ENCODE assay signal across 8 cellular contexts in the genomic region with DNA sequence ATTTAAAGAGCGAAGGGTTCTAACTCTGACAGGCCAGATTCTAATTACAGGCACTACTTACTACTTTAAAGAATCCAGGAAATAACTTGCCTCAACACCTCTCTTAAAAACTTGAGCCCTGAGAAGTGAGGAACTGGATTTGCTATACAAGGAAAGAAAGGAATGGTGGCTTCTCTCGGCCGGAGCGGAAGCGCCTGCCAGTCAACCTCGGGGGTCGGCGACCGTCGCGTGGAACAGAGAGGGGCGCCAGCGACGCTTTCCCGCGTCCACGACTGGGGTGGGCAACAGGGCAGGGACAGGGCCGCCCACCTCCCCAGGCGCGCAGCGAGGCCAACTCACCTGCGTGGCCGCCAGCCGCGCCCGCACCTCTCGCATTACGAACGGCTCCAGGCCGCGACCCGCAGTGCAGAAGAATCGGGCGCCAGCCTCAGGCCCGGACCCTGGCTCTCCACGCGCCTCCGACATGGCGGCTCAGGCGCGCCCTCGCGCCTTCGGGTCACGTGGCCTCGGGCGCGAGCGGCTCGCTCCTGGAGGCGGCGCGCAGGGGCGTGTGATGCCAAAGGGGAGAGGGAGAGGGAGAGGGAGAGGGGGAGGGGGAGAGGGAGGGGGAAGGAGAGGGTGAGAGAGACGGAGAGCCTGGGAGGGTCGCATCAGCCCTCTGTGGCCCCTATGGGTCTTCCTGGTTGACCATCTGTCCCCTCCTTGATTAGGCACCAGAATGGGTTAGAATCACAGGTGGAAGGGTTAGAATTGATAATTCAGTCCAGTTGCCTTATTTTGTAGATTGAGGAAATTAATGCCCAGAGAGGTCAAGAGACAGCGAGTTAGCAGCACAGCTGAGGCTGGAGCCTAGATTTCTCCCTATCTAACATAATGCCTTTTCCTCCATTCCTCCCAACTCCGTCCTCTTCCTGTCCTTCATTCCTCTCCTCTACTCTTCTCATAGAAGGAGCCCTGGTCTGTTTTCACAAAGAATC.
DNase-seq lines count a peak whose midpoint lies in the region; ATAC-seq and TF ChIP-seq lines count a peak whose summit lies in the region.

A gene with protein sequence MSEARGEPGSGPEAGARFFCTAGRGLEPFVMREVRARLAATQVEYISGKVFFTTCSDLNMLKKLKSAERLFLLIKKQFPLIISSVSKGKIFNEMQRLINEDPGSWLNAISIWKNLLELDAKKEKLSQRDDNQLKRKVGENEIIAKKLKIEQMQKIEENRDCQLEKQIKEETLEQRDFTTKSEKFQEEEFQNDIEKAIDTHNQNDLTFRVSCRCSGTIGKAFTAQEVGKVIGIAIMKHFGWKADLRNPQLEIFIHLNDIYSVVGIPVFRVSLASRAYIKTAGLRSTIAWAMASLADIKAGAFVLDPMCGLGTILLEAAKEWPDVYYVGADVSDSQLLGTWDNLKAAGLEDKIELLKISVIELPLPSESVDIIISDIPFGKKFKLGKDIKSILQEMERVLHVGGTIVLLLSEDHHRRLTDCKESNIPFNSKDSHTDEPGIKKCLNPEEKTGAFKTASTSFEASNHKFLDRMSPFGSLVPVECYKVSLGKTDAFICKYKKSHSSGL (minus strand): TSS at position 484 of the 977 bp plus-strand sequence. CDS start 19 bp downstream, at position 465.

- H3K9ac ChIP-seq in rectal smooth muscle tissue (ENCODE audit: low read length), result peak within 1 kb of the TSS; percentile 93

- H3K36me3 ChIP-seq in rectal smooth muscle tissue (ENCODE audit: control insufficient read depth, insufficient read depth, low read length), result no peaks in the 10 kb centered on the region

- no peak for TF ChIP-seq CTCF in GM13976 (IDR thresholded peaks at IDR 0.05; ENCODE audit: borderline replicate concordance, control extremely low read depth, extremely low read depth, insufficient read depth, missing control alignments)

- H3K27me3 ChIP-seq in rectal smooth muscle tissue (ENCODE audit: control insufficient read depth, insufficient read depth, low read length), result no peaks in the 10 kb centered on the region

- ATAC-seq in HG02623 (IDR thresholded peaks at IDR 0.05; ENCODE audit: unreplicated experiment), result peak; percentile 79

- peak; percentile 86 for DNase-seq in GM13976 (ENCODE audit: low spot score)
- peak; percentile 51 for DNase-seq in NCI-H1105 (lab: John Stamatoyannopoulos, UW)
- DNase-seq in T-helper 2 cell, result peak; percentile 13 to 92 (median 28)
- peak in 53 of 58 donors; percentile 17 to 75 (median 49) for DNase-seq in anterior cingulate cortex (lab: John Stamatoyannopoulos, UW)
- peak; percentile 62 for DNase-seq in hepatic stellate cell (ENCODE audit: low spot score)
- no peak for DNase-seq in cerebellar nuclear complex (lab: John Stamatoyannopoulos, UW)

- peaks cover 4% of the 10 kb centered on the region for H3K4me1 ChIP-seq in rectal smooth muscle tissue (ENCODE audit: control insufficient read depth, insufficient read depth, low read length)

- H3K27ac ChIP-seq in rectal smooth muscle tissue (ENCODE audit: low read depth, low read length), result peak within 1 kb of the TSS; percentile 83

- in situ Hi-C loops in GM13976 (cut with MboI; ENCODE audit: low sequenced_read_pairs, unreplicated experiment), result no loop called here

- peak within 1 kb of the TSS; percentile 88 for H3K4me3 ChIP-seq in rectal smooth muscle tissue (ENCODE audit: low read length)

Comparison
In these comparisons a context has a peak if more than half of its experiments do, and no peak if none do; other contexts are left out.
1. DNase-seq: peak in GM13976 (single experiment), NCI-H1105 (single experiment), T-helper 2 cell (5 of 5), anterior cingulate cortex (53 of 58) and hepatic stellate cell (single experiment); none in cerebellar nuclear complex (0 of 2).